Comparison of ENCODE assay signal across 23 cellular contexts in genomic region chr18:2348003-2348402, GRCh38.
"Had no signal": no experiment of that assay in that cellular context is flagged by ENCODE, and none has a peak within 500 bp of the region (broad histone marks: within the 10 kb centered on the region; RNA-seq: fewer than 3 reads in every experiment).

No MANE protein-coding gene starts in this region.

- H3K36me3 Mint-ChIP-seq: mesothelial cell of epicardium; naive B cell; natural killer cell treated with Interleukin-12 subunit alpha and Interleukin-12 subunit beta and Interleukin-15 and Interleukin-18, amount 100 ng/mL, for 72 hours; neural progenitor cell had no signal

- H3K4me3 Mint-ChIP-seq: effector memory CD8-positive, alpha-beta T cell; mesothelial cell of epicardium; naive B cell; natural killer cell treated with Interleukin-12 subunit alpha and Interleukin-12 subunit beta and Interleukin-15 and Interleukin-18, amount 100 ng/mL, for 72 hours; neural progenitor cell; stimulated activated naive CD8-positive, alpha-beta T cell treated with anti-CD3 and anti-CD28 coated beads, Interleukin-15, amount 100 ng/mL, for 72 hours had no signal

- H3K27ac Mint-ChIP-seq: effector memory CD8-positive, alpha-beta T cell; mesothelial cell of epicardium; naive B cell; natural killer cell treated with Interleukin-12 subunit alpha and Interleukin-12 subunit beta and Interleukin-15 and Interleukin-18, amount 100 ng/mL, for 72 hours; neural progenitor cell; progenitor cell of endocrine pancreas; stimulated activated naive CD8-positive, alpha-beta T cell treated with anti-CD3 and anti-CD28 coated beads, Interleukin-15, amount 100 ng/mL, for 72 hours had no signal

- H3K4me1 Mint-ChIP-seq: naive B cell; stimulated activated naive CD8-positive, alpha-beta T cell treated with anti-CD3 and anti-CD28 coated beads, Interleukin-15, amount 100 ng/mL, for 72 hours had no signal

- H3K9me3 Mint-ChIP-seq: effector memory CD8-positive, alpha-beta T cell; mesothelial cell of epicardium; natural killer cell treated with Interleukin-12 subunit alpha and Interleukin-12 subunit beta and Interleukin-15 and Interleukin-18, amount 100 ng/mL, for 72 hours had no signal

- DNase-seq: cortex of kidney; effector memory CD8-positive, alpha-beta T cell; erythroblast; esophagus squamous epithelium; foreskin melanocyte; head of caudate nucleus; left cardiac atrium; left lung; mesenchymal stem cell; mucosa of descending colon; naive B cell; stimulated activated CD4-positive, alpha-beta T cell treated with anti-CD3 and anti-CD28 coated beads, Interleukin-12 subunit alpha, Interleukin-12 subunit beta, amount 100 ng/mL, for 4 hours; stimulated activated CD4-positive, alpha-beta T cell treated with anti-CD3 and anti-CD28 coated beads, Interleukin-1b, Interleukin-23, amount 100 ng/mL, for 48 hours; stimulated activated CD4-positive, alpha-beta T cell treated with anti-CD3 and anti-CD28 coated beads, Interleukin-4, amount 100 ng/mL, for 1 hour; stimulated activated CD8-positive, alpha-beta memory T cell treated with anti-CD3 and anti-CD28 coated beads, Interleukin-4, amount 100 ng/mL, for 48 hours; stimulated activated naive CD4-positive, alpha-beta T cell; stimulated activated naive CD8-positive, alpha-beta T cell treated with anti-CD3 and anti-CD28 coated beads, Interleukin-15, amount 100 ng/mL, for 72 hours; transverse colon; upper lobe of right lung had no signal
